In genomic region chr14:99918781-99919180, GRCh38 we compare ENCODE assay signal across 23 cellular contexts.
DNase-seq lines count a peak whose midpoint lies in the region; ATAC-seq, FAIRE-seq and TF ChIP-seq lines count a peak whose summit lies in the region.
"Had no signal": no experiment of that assay in that cellular context is flagged by ENCODE, and none has a peak within 500 bp of the region (broad histone marks: within the 10 kb centered on the region; RNA-seq: fewer than 3 reads in every experiment).

No MANE protein-coding gene starts in this region.

- FAIRE-seq in HepG2 (lab: Jason Lieb, UNC), result no peak
- FAIRE-seq: A204.1, D721Med, GM12878, GM19239, H1 had no signal

- no peak for TF ChIP-seq POLR2A in HepG2 (IDR thresholded peaks at IDR 0.05; ENCODE audit: insufficient read depth in 1 of 2, low read depth in 2 of 2, low read length in 2 of 2)

- H3K27me3 ChIP-seq in dorsolateral prefrontal cortex, result no peaks in the 10 kb centered on the region
- H3K27me3 ChIP-seq in HepG2 (ENCODE audit: control insufficient read depth in 1 of 2, insufficient read depth in 2 of 2, low read length in 2 of 2), result no peaks in the 10 kb centered on the region
- no peaks in the 10 kb centered on the region for H3K27me3 ChIP-seq in BE2C
- no peaks in the 10 kb centered on the region for H3K27me3 ChIP-seq in H7 (ENCODE audit: control insufficient read depth, insufficient read depth, low read length)
- H3K27me3 ChIP-seq: BLaER1 treated with 17β-estradiol and CSF1 and Interleukin-3, amounts not matched to agents 10 nM and 100 nM had no signal

- DNase-seq in dorsolateral prefrontal cortex (peak in 1 of 10 donors; percentile 27), inferior parietal cortex (ENCODE audit: extremely low spot score) (peak; percentile 28), superior temporal gyrus (ENCODE audit: extremely low spot score) (peak; percentile 40), HepG2 (ENCODE audit: low spot score) (no peak), BE2C (no peak), H7 (no peak)
- DNase-seq: CD4-positive, alpha-beta T cell; CD8-positive, alpha-beta memory T cell; DMS 273 treated with DMSO at 0.1 percent for 48 hours; DMS79; EL; GDM1; GM23248; H9 had no signal

- BruUV-seq in HepG2 (replicated peaks; lab: Mats Ljungman, UMichigan), result no TSS peak

- no peak for TF ChIP-seq CTCF in dorsolateral prefrontal cortex (IDR thresholded peaks at IDR 0.05 in 54 of 56, conservative IDR thresholded peaks at IDR 0.05 in 2 of 56; ENCODE audit: low read depth in 1 of 56, partially characterized antibody in 56 of 56)
- TF ChIP-seq CTCF in HepG2 (CRISPR knock-in tag; IDR thresholded peaks at IDR 0.05), result no peak
- no peak for TF ChIP-seq CTCF in BE2C (IDR thresholded peaks at IDR 0.05; ENCODE audit: low read depth, low read length)

- in situ Hi-C loops in HepG2 (cut with HindIII; ENCODE audit: extremely low pct_ligation_motif_present, low pct_unique_long_range_greater_than_20kb), result no loop called here

- CTCF ChIA-PET in HepG2 (lab: Yijun Ruan, JAX; ENCODE audit: low intra/inter-chr PET ratio, low total read pairs), result no interaction called here

- intact Hi-C loops in dorsolateral prefrontal cortex (cut with DNase I), result no loop called here
- intact Hi-C loops in HepG2 (cut with micrococcal nuclease; ENCODE audit: unreplicated experiment), result no loop called here

- no peak for TF ChIP-seq RAD21 in HepG2 (CRISPR knock-in tag; IDR thresholded peaks at IDR 0.05)

- H3K79me2 ChIP-seq in HepG2 (ENCODE audit: insufficient read depth, low read length), result no peaks in the 10 kb centered on the region

- no peaks in the 10 kb centered on the region for H4K20me1 ChIP-seq in HepG2 (ENCODE audit: insufficient read depth, low read length)
- H4K20me1 ChIP-seq: BLaER1 treated with 17β-estradiol and CSF1 and Interleukin-3, amounts not matched to agents 10 nM and 100 nM had no signal

- no peak overlapping the region for H3K4me2 ChIP-seq in HepG2 (ENCODE audit: low read depth, low read length)
- H3K4me2 ChIP-seq: BLaER1 treated with 17β-estradiol and CSF1 and Interleukin-3, amounts not matched to agents 10 nM and 100 nM had no signal

- H3K4me3 ChIP-seq in dorsolateral prefrontal cortex, result no peak overlapping the region
- H3K4me3 ChIP-seq in HepG2 (replicated peaks in 1 of 3; ENCODE audit: insufficient read depth in 1 of 3, low read depth in 2 of 3, low read length in 3 of 3), result no peak overlapping the region
- H3K4me3 ChIP-seq in BE2C (ENCODE audit: low read depth, low read length), result no peak overlapping the region
- H3K4me3 ChIP-seq in H7 (ENCODE audit: insufficient read depth, low read depth, low read length), result no peak overlapping the region
- H3K4me3 ChIP-seq: BLaER1 treated with 17β-estradiol and CSF1 and Interleukin-3, amounts not matched to agents 10 nM and 100 nM; GM12878; GM23248 had no signal

- 64% methylated on average over 6 of the region's 6 CpGs for WGBS in HepG2 (ENCODE audit: low lambda C conversion rate)

- H3K27ac ChIP-seq in angular gyrus (ENCODE audit: low read depth, low read length) (peak overlapping the region; percentile 67), dorsolateral prefrontal cortex (peak overlapping the region in 48 of 59 donors; percentile 3 to 86 (median 55)), HepG2 (ENCODE audit: extremely low read length, insufficient read depth, low read length) (no peak overlapping the region)
- H3K27ac ChIP-seq: 22Rv1; BLaER1 treated with 17β-estradiol and CSF1 and Interleukin-3, amounts not matched to agents 10 nM and 100 nM; GM23248 had no signal

- H3K36me3 ChIP-seq in HepG2 (replicated peaks in 1 of 2; ENCODE audit: control insufficient read depth in 1 of 2, insufficient read depth in 2 of 2, low read length in 2 of 2) (no peaks in the 10 kb centered on the region), BE2C (no peaks in the 10 kb centered on the region; the same call in 1 of the 2 replicates), H7 (replicated peaks; ENCODE audit: control insufficient read depth, insufficient read depth, low read length) (no peaks in the 10 kb centered on the region; the same call in 1 of the 2 replicates)
- H3K36me3 ChIP-seq: BLaER1 treated with 17β-estradiol and CSF1 and Interleukin-3, amounts not matched to agents 10 nM and 100 nM had no signal

- H3K9me3 ChIP-seq in HepG2 (ENCODE audit: low read length), result no peaks in the 10 kb centered on the region
- no peaks in the 10 kb centered on the region for H3K9me3 ChIP-seq in BE2C
- H3K9me3 ChIP-seq: BLaER1 treated with 17β-estradiol and CSF1 and Interleukin-3, amounts not matched to agents 10 nM and 100 nM had no signal

- no peak for ATAC-seq in HepG2
- ATAC-seq: GM12878, HCT116 had no signal

- H2AFZ ChIP-seq in HepG2 (ENCODE audit: low read length), result no peak overlapping the region
- H2AFZ ChIP-seq: GM23248 had no signal

- TF ChIP-seq EP300 in HepG2 (IDR thresholded peaks at IDR 0.05; ENCODE audit: low read depth in 2 of 2, low read length in 2 of 2) (no peak), HepG2 (CRISPR knock-in tag; IDR thresholded peaks at IDR 0.05; ENCODE audit: borderline replicate concordance) (no peak)

- no peak overlapping the region for H3K9ac ChIP-seq in HepG2 (ENCODE audit: insufficient read depth, low read depth, low read length)
- H3K9ac ChIP-seq: BLaER1 treated with 17β-estradiol and CSF1 and Interleukin-3, amounts not matched to agents 10 nM and 100 nM; GM23248 had no signal

- POLR2A ChIA-PET in HepG2 (lab: Yijun Ruan, JAX), result no interaction called here

- H3K4me1 ChIP-seq in HepG2 (ENCODE audit: insufficient read depth, low read length) (peaks cover 18% of the 10 kb centered on the region), BE2C (0 out of 2 replicates have a peak, but pooled peaks cover 2% of the 10 kb centered on the region)
- H3K4me1 ChIP-seq: BLaER1 treated with 17β-estradiol and CSF1 and Interleukin-3, amounts not matched to agents 10 nM and 100 nM had no signal

TF ChIP-seq in HepG2, 621 proteins besides CTCF, POLR2A, EP300 and RAD21 (continues in another document):
- no peak for TF ChIP-seq ZSCAN22 (CRISPR knock-in tag; IDR thresholded peaks at IDR 0.05)
- TF ChIP-seq HOXA3 (CRISPR knock-in tag; IDR thresholded peaks at IDR 0.05), result no peak
- TF ChIP-seq IRX3 (CRISPR knock-in tag; IDR thresholded peaks at IDR 0.05; ENCODE audit: borderline replicate concordance, low read depth), result no peak
- no peak for TF ChIP-seq ARID4A (CRISPR knock-in tag; IDR thresholded peaks at IDR 0.05; ENCODE audit: borderline replicate concordance)
- TF ChIP-seq ZNF652 (CRISPR knock-in tag; IDR thresholded peaks at IDR 0.05; ENCODE audit: borderline replicate concordance, low read depth), result no peak
- no peak for TF ChIP-seq ARID2 (CRISPR knock-in tag; IDR thresholded peaks at IDR 0.05; ENCODE audit: borderline replicate concordance)
- TF ChIP-seq ZNF512 (CRISPR knock-in tag; IDR thresholded peaks at IDR 0.05), result no peak
- no peak for TF ChIP-seq ZNF354B (CRISPR knock-in tag; IDR thresholded peaks at IDR 0.05)
- no peak for TF ChIP-seq ZNF790 (CRISPR knock-in tag; IDR thresholded peaks at IDR 0.05; ENCODE audit: borderline replicate concordance)
- TF ChIP-seq WIZ (CRISPR knock-in tag; IDR thresholded peaks at IDR 0.05), result no peak
- TF ChIP-seq ZNF232 (CRISPR knock-in tag; IDR thresholded peaks at IDR 0.05; ENCODE audit: borderline replicate concordance), result no peak

Comparison
In these comparisons a context has a peak if more than half of its experiments do, and no peak if none do; other contexts are left out.
1. DNase-seq: peak in inferior parietal cortex (single experiment) and superior temporal gyrus (single experiment); none in HepG2 (single experiment), BE2C (single experiment) and H7 (single experiment).